ENCODE assay signal across 17 cellular contexts in the genomic region with DNA sequence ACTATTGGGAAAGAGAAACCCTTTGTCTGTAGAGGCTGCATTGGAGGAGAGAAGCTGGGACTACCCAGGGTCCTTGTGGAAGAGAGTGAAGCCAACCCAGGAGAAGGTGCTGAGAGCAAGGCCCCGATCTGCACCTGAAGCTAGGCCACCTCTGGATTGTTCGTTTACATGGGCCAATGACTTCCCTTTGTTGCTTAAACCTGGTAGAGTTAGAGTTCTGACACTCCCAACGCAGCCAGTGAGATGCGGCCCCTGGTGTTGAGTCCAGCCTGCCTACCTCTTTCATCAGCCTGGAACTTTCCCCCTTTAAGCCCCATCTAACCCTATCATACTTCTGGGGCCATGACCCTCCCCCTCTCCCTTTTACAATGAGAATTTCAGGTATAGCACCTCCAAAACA. TPM values are rescaled to one million over a fixed set of nuclear protein-coding genes. Genes with fewer than 3 reads are reported as not detected.
A peak's percentile ranks its signal among the peaks of the same experiment; 100 is the strongest.
DNase-seq lines count a peak whose midpoint lies in the region; ATAC-seq and TF ChIP-seq lines count a peak whose summit lies in the region.
"Had no signal": no experiment of that assay in that cellular context is flagged by ENCODE, and none has a peak within 500 bp of the region (broad histone marks: within the 10 kb centered on the region; RNA-seq: fewer than 3 reads in every experiment).

No MANE protein-coding gene starts in this region.

- no peak for TF ChIP-seq CTCF in spleen (IDR thresholded peaks at IDR 0.05 in 8 of 11, conservative IDR thresholded peaks at IDR 0.05 in 3 of 11)

- peaks cover 38 to 64% (median 50%) of the 10 kb centered on the region in 3 donors for H3K4me1 ChIP-seq in skeletal muscle tissue (ENCODE audit: control insufficient read depth in 3 of 3, insufficient read depth in 3 of 3, low read length in 3 of 3)
- H3K4me1 ChIP-seq in spleen = peaks cover 0 to 8% (median 3%) of the 10 kb centered on the region in 6 donors
- H3K4me1 ChIP-seq: BE2C had no signal

- H3K4me3 ChIP-seq in skeletal muscle tissue (ENCODE audit: low read length in 3 of 3) (no peak overlapping the region), spleen (no peak overlapping the region)

- no peak for TF ChIP-seq POLR2A in spleen (IDR thresholded peaks at IDR 0.05)

- WGBS in spleen, 5 donors = 80 to 92% (median 87%) methylated on average over 4 of the region's 4 CpGs

- peak; percentile 33 for DNase-seq in activated CD8-positive, alpha-beta memory T cell treated with anti-CD3 and anti-CD28 coated beads for 24 hours
- no peak for DNase-seq in activated CD8-positive, alpha-beta memory T cell treated with anti-CD3 and anti-CD28 coated beads, Interleukin-2, amount 50 U/mL, for 4 hours
- DNase-seq in islet precursor cell (peak; percentile 22), HK-2 (ENCODE audit: unreplicated experiment) (no peak), spleen (no peak)
- DNase-seq: BE2C; CD4-positive, alpha-beta T cell; Kasumi-1; MM.1S; NCI-H1092 treated with DMSO at 0.1 percent for 48 hours; NCI-H345; NCI-H526 had no signal

- intact Hi-C loops in spleen (cut with DNase I; ENCODE audit: low total_unique reads) = loop anchor here (10.0 kb wide), 2 partner anchors 87 to 167 kb away; partner anchors contain the start of gene ZBTB47

- H3K27me3 ChIP-seq in skeletal muscle tissue (ENCODE audit: control insufficient read depth in 3 of 3, insufficient read depth in 3 of 3, low read length in 3 of 3) = no peaks in the 10 kb centered on the region
- H3K27me3 ChIP-seq in spleen (replicated peaks in 1 of 7) = no peaks in the 10 kb centered on the region
- H3K27me3 ChIP-seq: BE2C had no signal

- H3K27ac ChIP-seq in angular gyrus (ENCODE audit: low read depth, low read length) (peak overlapping the region; percentile 60), skeletal muscle tissue (ENCODE audit: low read depth, low read length) (peak overlapping the region; percentile 98), spleen (no peak overlapping the region)
- H3K27ac ChIP-seq: 22Rv1 had no signal

- H3K9me3 ChIP-seq in skeletal muscle tissue (ENCODE audit: control insufficient read depth in 3 of 3, low read length in 3 of 3) (no peaks in the 10 kb centered on the region), spleen (no peaks in the 10 kb centered on the region)
- H3K9me3 ChIP-seq: BE2C had no signal

- H3K9ac ChIP-seq in skeletal muscle tissue (ENCODE audit: low read depth in 1 of 3, low read length in 3 of 3) = no peak overlapping the region

- H3K36me3 ChIP-seq in skeletal muscle tissue (ENCODE audit: control insufficient read depth in 3 of 3, insufficient read depth in 3 of 3, low read length in 3 of 3) (no peaks in the 10 kb centered on the region), spleen (no peaks in the 10 kb centered on the region)
- H3K36me3 ChIP-seq: BE2C had no signal

- no peak for ATAC-seq in HG03439 (IDR thresholded peaks at IDR 0.05; ENCODE audit: unreplicated experiment)

RNA-seq across cellular contexts. Expression of gene CCDC13, which starts 30.8 kb away (rescaled TPM):
- total RNA-seq in skeletal muscle tissue (not detected), spleen (1 to 10 TPM in 6 of 7 donors, under 1 TPM in 1; 0.70 to 3.7 (median 1.4) TPM)
- polyA plus RNA-seq in spleen = under 1 TPM; 0.51 to 0.93 (median 0.70) TPM
- total RNA-seq: H1 had no signal

RNA-seq across cellular contexts. Expression of gene HHATL, which starts 39.7 kb away (rescaled TPM):
- 23.0 TPM for total RNA-seq in skeletal muscle tissue
- total RNA-seq in spleen = not detected
- under 1 TPM in 2 of 3 donors, not detected in 1; 0.13 to 0.42 TPM for polyA plus RNA-seq in spleen
- total RNA-seq: CD4-positive, alpha-beta T cell; H1 had no signal

RNA-seq across cellular contexts. Expression of gene KLHL40, which starts 56.9 kb away (rescaled TPM):
- total RNA-seq in skeletal muscle tissue (179 TPM), spleen (not detected)
- polyA plus RNA-seq in spleen = under 1 TPM in 2 of 3 donors, not detected in 1; 0.03 to 0.17 TPM
- total RNA-seq: CD4-positive, alpha-beta T cell; H1 had no signal

Comparison
In these comparisons a context has a peak if more than half of its experiments do, and no peak if none do; other contexts are left out.
1. DNase-seq: peak in activated CD8-positive, alpha-beta memory T cell treated with anti-CD3 and anti-CD28 coated beads for 24 hours (single experiment) and islet precursor cell (single experiment); none in activated CD8-positive, alpha-beta memory T cell treated with anti-CD3 and anti-CD28 coated beads, Interleukin-2, amount 50 U/mL, for 4 hours (single experiment), HK-2 (single experiment) and spleen (single experiment).
2. H3K27ac ChIP-seq: peak in angular gyrus (single experiment) and skeletal muscle tissue (single experiment); none in spleen (0 of 8).
3. RNA of gene HHATL, which starts 39.7 kb away (total RNA-seq): 23.0 TPM in skeletal muscle tissue (single experiment); not detected in spleen; every median in the first group is over 10 times any median in the second.
4. RNA of gene KLHL40, which starts 56.9 kb away (total RNA-seq): 179 TPM in skeletal muscle tissue (single experiment); not detected in spleen; every median in the first group is over 100 times any median in the second.